In genomic region chr3:118550122-118550521, GRCh38 we compare ENCODE assay signal across 17 cellular contexts.
"Had no signal": no experiment of that assay in that cellular context is flagged by ENCODE, and none has a peak within 500 bp of the region (broad histone marks: within the 10 kb centered on the region; RNA-seq: fewer than 3 reads in every experiment).

No MANE protein-coding gene starts in this region.

- H3K27me3 ChIP-seq: cardiac muscle cell, spleen, testis, tibial nerve had no signal

- H3K4me1 ChIP-seq: parathyroid adenoma, prostate gland, spleen, testis, tibial nerve had no signal

- DNase-seq: left colon; left ventricle myocardium superior; naive thymus-derived CD4-positive, alpha-beta T cell; nephron progenitor cell; spleen; stimulated activated CD4-positive, alpha-beta T cell treated with anti-CD3 and anti-CD28 coated beads, Interleukin-15, amount 100 ng/mL, for 24 hours; stimulated activated CD4-positive, alpha-beta T cell treated with anti-CD3 and anti-CD28 coated beads, Interleukin-1b, Interleukin-23, amount 100 ng/mL, for 48 hours; stimulated activated CD4-positive, alpha-beta T cell treated with anti-CD3 and anti-CD28 coated beads, Interleukin-4, amount 100 ng/mL, for 24 hours; stimulated activated naive CD8-positive, alpha-beta T cell treated with anti-CD3 and anti-CD28 coated beads, Interleukin-15, amount 100 ng/mL, for 72 hours; testis had no signal

- H3K27ac ChIP-seq: cardiac muscle cell, parathyroid adenoma, prostate gland, spleen, testis, tibial nerve had no signal

- FAIRE-seq: frontal cortex had no signal

- H3K79me2 ChIP-seq: parathyroid adenoma had no signal

- ATAC-seq: left ventricle myocardium superior; naive thymus-derived CD4-positive, alpha-beta T cell; sciatic nerve; stimulated activated memory B cell treated with anti-CD40 and anti-IgM and Interleukin-4, amounts not matched to agents 10 μg/mL and 1 μg/mL and 100 μg/mL, for 72 hours; stimulated activated naive CD8-positive, alpha-beta T cell treated with anti-CD3 and anti-CD28 coated beads, Interleukin-15, amount 100 ng/mL, for 72 hours had no signal

- H3K4me3 ChIP-seq: cardiac muscle cell, prostate gland, spleen, testis, tibial nerve had no signal

- H3K9me3 ChIP-seq: spleen, testis, tibial nerve had no signal

- H3K36me3 ChIP-seq: cardiac muscle cell, prostate gland, spleen, tibial nerve had no signal

- H3K9ac ChIP-seq: parathyroid adenoma had no signal

- H2AFZ ChIP-seq: parathyroid adenoma had no signal
